In the genomic region with DNA sequence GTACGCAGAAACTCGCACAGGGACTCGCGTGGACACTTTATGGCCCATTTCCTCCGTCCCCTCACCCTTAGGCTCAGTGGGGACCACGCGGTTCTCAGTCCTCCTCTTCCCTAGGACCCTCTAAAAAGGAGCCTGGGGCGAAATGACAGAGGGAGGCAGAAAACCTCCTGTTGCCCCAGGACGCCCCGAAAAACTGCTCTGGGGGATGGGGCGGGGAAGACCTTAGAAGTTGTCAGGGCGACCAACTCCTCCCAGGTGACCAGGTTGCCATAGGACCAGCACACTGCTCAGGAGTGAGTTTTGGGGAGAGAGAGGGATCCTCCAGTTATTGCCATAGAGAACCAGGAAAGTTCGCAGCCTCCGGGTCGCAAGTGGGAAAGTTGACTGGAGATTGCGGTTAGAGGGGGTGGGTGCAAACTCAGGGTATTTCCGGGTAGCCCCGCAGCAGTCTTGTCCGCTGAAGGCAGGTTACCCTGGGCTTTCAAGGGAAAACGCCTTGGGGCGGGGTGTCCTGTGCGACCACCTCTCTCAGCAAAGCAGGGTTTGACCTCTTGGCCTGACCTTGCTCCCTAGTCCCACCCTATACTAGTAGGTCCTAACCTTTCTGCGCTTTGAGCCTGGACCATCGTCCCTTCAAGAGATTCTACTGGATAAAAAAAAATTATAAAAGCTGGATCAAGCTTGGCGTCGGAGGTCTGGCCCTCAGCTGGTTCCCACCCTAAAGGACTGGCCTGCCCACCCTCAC, we compare ENCODE assay signal across 9 cellular contexts. TPM values are rescaled to one million over a fixed set of nuclear protein-coding genes. Genes with fewer than 3 reads are reported as not detected.
DNase-seq lines count a peak whose midpoint lies in the region; ATAC-seq and TF ChIP-seq lines count a peak whose summit lies in the region.
"Had no signal": no experiment of that assay in that cellular context is flagged by ENCODE, and none has a peak within 500 bp of the region (broad histone marks: within the 10 kb centered on the region; RNA-seq: fewer than 3 reads in every experiment).

No MANE protein-coding gene starts in this region.

- no peak overlapping the region for H3K4ac ChIP-seq in H9 (ENCODE audit: low read depth, low read length)

- no peak overlapping the region for H2BK5ac ChIP-seq in H9 (ENCODE audit: insufficient read length, low read length)

- H2AFZ ChIP-seq in H9 (ENCODE audit: low read length), result no peak overlapping the region

- no peak for TF ChIP-seq CTCF in AG04450 (IDR thresholded peaks at IDR 0.05; ENCODE audit: low read depth, low read length)
- no peak for TF ChIP-seq CTCF in H9 (conservative IDR thresholded peaks at IDR 0.05)
- TF ChIP-seq CTCF in coronary artery (IDR thresholded peaks at IDR 0.05), result no peak
- no peak for TF ChIP-seq CTCF in neural crest cell (conservative IDR thresholded peaks at IDR 0.05)

- H3K36me3 Mint-ChIP-seq in H9 (ENCODE audit: insufficient read depth in 1 of 3, low read depth in 3 of 3) (no peaks in the 10 kb centered on the region; a peak in 1 of 7 replicates), neural crest cell (ENCODE audit: low read depth) (peaks cover 3% of the 10 kb centered on the region)

- POLR2A ChIA-PET in AG04450 (lab: Yijun Ruan, JAX), result no interaction called here

- no peak overlapping the region for H3K18ac ChIP-seq in H9 (ENCODE audit: insufficient read length, low read depth, low read length)

- no peak overlapping the region for H2BK20ac ChIP-seq in H9 (ENCODE audit: low read depth, low read length, poor library complexity, severe bottlenecking)

- H3K27me3 ChIP-seq in AG04450 (ENCODE audit: control insufficient read depth, insufficient read depth, low read length) (peaks cover 96% of the 10 kb centered on the region), H9 (ENCODE audit: insufficient read depth, low read length) (peaks cover 100% of the 10 kb centered on the region)

- no peak overlapping the region; the same call in 1 of the 2 replicates for H3K14ac ChIP-seq in H9 (ENCODE audit: insufficient read depth, low read length)

- no peak overlapping the region for H2BK15ac ChIP-seq in H9 (ENCODE audit: low read depth, low read length)

- H3K23ac ChIP-seq in H9 (ENCODE audit: insufficient read length, low read depth, low read length), result no peak overlapping the region

- H4K8ac ChIP-seq in H9 (replicated peaks; ENCODE audit: insufficient read length, low read depth, low read length), result no peak overlapping the region

- peaks cover 20% of the 10 kb centered on the region; the same call in 1 of the 2 replicates for H3K9me3 ChIP-seq in AG04450 (ENCODE audit: control insufficient read depth, insufficient read depth, low read length)
- no peaks in the 10 kb centered on the region for H3K9me3 ChIP-seq in H9 (ENCODE audit: control insufficient read depth, low read depth, low read length)

- H4K20me1 ChIP-seq in H9 (ENCODE audit: control insufficient read depth, insufficient read depth, insufficient read length), result no peaks in the 10 kb centered on the region

- H3K27ac Mint-ChIP-seq in H9 (no peak overlapping the region), neural crest cell (ENCODE audit: unreplicated experiment) (no peak overlapping the region)

- H3K9me3 Mint-ChIP-seq in H9 (peaks cover 6 to 33% of the 10 kb centered on the region in 2 experiments), neural crest cell (no peaks in the 10 kb centered on the region)

- H3K4me2 ChIP-seq in H9 (ENCODE audit: insufficient read depth, insufficient read length, low read length), result peak overlapping the region; percentile 15

- H3K23me2 ChIP-seq in H9 (ENCODE audit: insufficient read length, low read depth, low read length, poor library complexity, severe bottlenecking), result peaks cover 9% of the 10 kb centered on the region

- no peaks in the 10 kb centered on the region for H3K79me1 ChIP-seq in H9 (ENCODE audit: insufficient read depth, low read depth, low read length, poor library complexity, severe bottlenecking)

- CTCF ChIA-PET in AG04450 (lab: Charles Lee), result interaction anchor here (1.0 kb wide), 1 partner anchor 11 kb away, joined by 4 read pairs; no protein-coding TSS in a partner anchor

- H3K9ac ChIP-seq in H9 (ENCODE audit: extremely low read depth, insufficient read length, low read length), result no peak overlapping the region

- no peak overlapping the region for H2BK120ac ChIP-seq in H9 (ENCODE audit: low read depth, low read length, poor library complexity, severe bottlenecking)

- no CpG with 5 or more reads among the region's 26 CpGs for WGBS in H9 (ENCODE audit: extremely low coverage, insufficient read length, low lambda C conversion rate)

- H4K91ac ChIP-seq in H9 (ENCODE audit: insufficient read length, low read depth, low read length), result no peak overlapping the region

- H3K4me1 Mint-ChIP-seq in H9 (peaks cover 20 to 61% of the 10 kb centered on the region in 2 experiments), neural crest cell (peaks cover 51% of the 10 kb centered on the region)

- ATAC-seq in GM18868 (IDR thresholded peaks at IDR 0.05; ENCODE audit: unreplicated experiment), result no peak

- H3K27ac ChIP-seq in AG04450 (ENCODE audit: low read depth, low read length) (no peak overlapping the region), H9 (ENCODE audit: insufficient read length, low read depth, low read length) (no peak overlapping the region), coronary artery (no peak overlapping the region)

- DNase-seq in AG04450 (ENCODE audit: low read depth, low spot score) (no peak), H9 (peak; percentile 39), coronary artery (ENCODE audit: low spot score) (no peak), neural crest cell (ENCODE audit: low read depth, low spot score) (no peak), NCI-H2196 treated with DMSO at 0.1 percent for 48 hours (lab: John Stamatoyannopoulos, UW; ENCODE audit: unreplicated experiment) (no peak), GM19238 (ENCODE audit: insufficient read length, low spot score) (no peak), SKM-1 (lab: John Stamatoyannopoulos, UW; ENCODE audit: unreplicated experiment) (no peak)
- DNase-seq: GDM1 had no signal

- H3K56ac ChIP-seq in H9 (ENCODE audit: insufficient read length, low read depth, low read length), result no peak overlapping the region

- no peak overlapping the region for H3T11ph ChIP-seq in H9 (ENCODE audit: low read length)

- H3K4me1 ChIP-seq in H9 (ENCODE audit: insufficient read depth, low read length), result peaks cover under 1% of the 10 kb centered on the region; the same call in 1 of the 2 replicates

- no peak overlapping the region for H2AK5ac ChIP-seq in H9 (ENCODE audit: insufficient read length, low read length)

- H2BK12ac ChIP-seq in H9 (ENCODE audit: insufficient read length, low read depth, low read length), result no peak overlapping the region

- no peaks in the 10 kb centered on the region for H3K79me2 ChIP-seq in H9 (ENCODE audit: insufficient read depth, low read length)

- H3K27me3 Mint-ChIP-seq in H9 (ENCODE audit: low read depth) (peaks cover 100% of the 10 kb centered on the region), neural crest cell (ENCODE audit: low read depth) (peaks cover 100% of the 10 kb centered on the region)

- H3K4me3 Mint-ChIP-seq in H9 (peak overlapping the region in 1 of 2 experiments; percentile 77; a peak in 3 of 5 replicates), neural crest cell (peak overlapping the region; percentile 66)

- H3K4me3 ChIP-seq in AG04450 (ENCODE audit: low read depth, low read length), result peak overlapping the region; percentile 55
- peak overlapping the region; percentile 74 for H3K4me3 ChIP-seq in coronary artery

- no peak overlapping the region for H4K5ac ChIP-seq in H9 (ENCODE audit: insufficient read length, low read depth, low read length)

RNA-seq across cellular contexts. Expression of a gene that starts 7.8 kb away (rescaled TPM):
- not detected in 2 replicates for polyA plus RNA-seq in AG04450 (2011; rRNA removed)
- polyA minus RNA-seq in AG04450 (2011; rRNA and poly(A)+ RNA removed), result 0.14 TPM in 1 of 2 replicates, not detected in the other
- total RNA-seq in H9 (2021), result not detected in 2 replicates
- 52.1 and 52.2 TPM in 2 replicates for total RNA-seq in neural crest cell

Comparison
In these comparisons a context has a peak if more than half of its experiments do, and no peak if none do; other contexts are left out.
1. RNA of a gene that starts 7.8 kb away (total RNA-seq): 52.1 to 52.2 TPM in neural crest cell; not detected in H9; every median in the first group is over 10 times any median in the second.